ENCODE assay signal across 11 cellular contexts in the genomic region with DNA sequence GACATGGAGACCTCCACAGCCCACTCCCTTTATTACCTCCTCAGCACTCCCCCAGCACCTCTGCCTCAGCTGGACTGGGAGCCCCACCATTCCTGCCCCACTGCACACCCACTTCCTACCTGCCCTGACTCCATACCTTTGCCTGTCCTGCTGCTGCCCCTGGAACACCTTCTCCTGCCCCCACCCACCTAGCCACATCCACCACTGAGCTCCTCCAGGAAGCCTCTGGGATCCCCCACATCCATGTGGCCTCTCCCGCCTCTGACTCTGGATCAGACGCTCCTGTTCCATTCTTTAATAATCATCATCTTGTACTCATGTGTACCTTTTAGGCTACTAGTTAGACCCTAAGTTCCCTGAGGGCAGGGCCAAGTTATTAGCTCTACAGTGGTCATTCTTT. TPM values are rescaled to one million over a fixed set of nuclear protein-coding genes. Genes with fewer than 3 reads are reported as not detected.
A peak's percentile ranks its signal among the peaks of the same experiment; 100 is the strongest.
DNase-seq lines count a peak whose midpoint lies in the region; ATAC-seq, FAIRE-seq and TF ChIP-seq lines count a peak whose summit lies in the region.
"Had no signal": no experiment of that assay in that cellular context is flagged by ENCODE, and none has a peak within 500 bp of the region (broad histone marks: within the 10 kb centered on the region; RNA-seq: fewer than 3 reads in every experiment).

No MANE protein-coding gene starts in this region.

- no peak overlapping the region for H3K4ac ChIP-seq in neuronal stem cell (ENCODE audit: low read length)

- no peak for DNase-seq in natural killer cell treated with Interleukin-12 subunit alpha and Interleukin-12 subunit beta and Interleukin-15 and Interleukin-18, amount 100 ng/mL, for 72 hours (ENCODE audit: low spot score)
- DNase-seq in natural killer cell (no peak), coronary artery (ENCODE audit: low spot score) (peak; percentile 57), neuronal stem cell (ENCODE audit: low spot score) (no peak), uterus (no peak), left lobe of liver (ENCODE audit: low spot score) (no peak), NCI-H128 (lab: John Stamatoyannopoulos, UW; ENCODE audit: unreplicated experiment) (no peak), frontal cortex (ENCODE audit: low spot score in 2 of 2) (no peak)
- DNase-seq: C1 segment of cervical spinal cord, naive B cell had no signal

- peaks cover 12% of the 10 kb centered on the region for H3K79me1 ChIP-seq in neuronal stem cell (ENCODE audit: low read depth, low read length)

- peak overlapping the region in 1 of 2 donors; percentile 74 for H3K27ac ChIP-seq in coronary artery
- H3K27ac ChIP-seq in neuronal stem cell (replicated peaks; ENCODE audit: low read length): no peak overlapping the region
- H3K27ac ChIP-seq in uterus: peak overlapping the region; percentile 98 to 100

- no peaks in the 10 kb centered on the region for H3K36me3 Mint-ChIP-seq in natural killer cell treated with Interleukin-12 subunit alpha and Interleukin-12 subunit beta and Interleukin-15 and Interleukin-18, amount 100 ng/mL, for 72 hours
- no peaks in the 10 kb centered on the region for H3K36me3 Mint-ChIP-seq in natural killer cell
- H3K36me3 Mint-ChIP-seq: naive B cell had no signal

- no peaks in the 10 kb centered on the region for H3K27me3 Mint-ChIP-seq in natural killer cell treated with Interleukin-12 subunit alpha and Interleukin-12 subunit beta and Interleukin-15 and Interleukin-18, amount 100 ng/mL, for 72 hours
- no peaks in the 10 kb centered on the region for H3K27me3 Mint-ChIP-seq in natural killer cell (ENCODE audit: low read depth in 2 of 2)
- H3K27me3 Mint-ChIP-seq: naive B cell had no signal

- peaks cover 0 to 31% of the 10 kb centered on the region in 2 donors for H3K4me1 Mint-ChIP-seq in natural killer cell treated with Interleukin-12 subunit alpha and Interleukin-12 subunit beta and Interleukin-15 and Interleukin-18, amount 100 ng/mL, for 72 hours (ENCODE audit: low read depth in 2 of 2)
- H3K4me1 Mint-ChIP-seq in natural killer cell: peaks cover 0 to 16% of the 10 kb centered on the region in 2 donors

- H2AK5ac ChIP-seq in neuronal stem cell (ENCODE audit: low read depth, low read length): no peak overlapping the region

- no peak for ATAC-seq in natural killer cell treated with Interleukin-12 subunit alpha and Interleukin-12 subunit beta and Interleukin-15 and Interleukin-18, amount 100 ng/mL, for 72 hours
- ATAC-seq in natural killer cell (no peak), left lobe of liver (no peak)

- TF ChIP-seq POLR2A in uterus (IDR thresholded peaks at IDR 0.05): no peak

- H3K4me3 ChIP-seq in coronary artery (no peak overlapping the region), neuronal stem cell (ENCODE audit: low read length in 2 of 2) (no peak overlapping the region), uterus (no peak overlapping the region)

- peak overlapping the region; percentile 12 for H3K23ac ChIP-seq in neuronal stem cell (ENCODE audit: low read depth, low read length, poor library complexity)

- TF ChIP-seq CTCF in natural killer cell (IDR thresholded peaks at IDR 0.05) (no peak), coronary artery (IDR thresholded peaks at IDR 0.05) (no peak), uterus (IDR thresholded peaks at IDR 0.05) (no peak)

- H2BK12ac ChIP-seq in neuronal stem cell (ENCODE audit: low read length): no peak overlapping the region

- no peak overlapping the region for H2BK15ac ChIP-seq in neuronal stem cell (ENCODE audit: low read length)

- H2BK120ac ChIP-seq in neuronal stem cell (ENCODE audit: low read depth, low read length): no peak overlapping the region

- no peaks in the 10 kb centered on the region for H3K9me3 ChIP-seq in neuronal stem cell (replicated peaks in 1 of 2; ENCODE audit: control insufficient read depth in 2 of 2, insufficient read depth in 1 of 2, low read depth in 1 of 2, low read length in 2 of 2)
- no peaks in the 10 kb centered on the region for H3K9me3 ChIP-seq in uterus

- no peak for FAIRE-seq in frontal cortex (lab: Jason Lieb, UNC)
- FAIRE-seq: G401.6 had no signal

- peak overlapping the region; percentile 9 to 69 for H3K27ac Mint-ChIP-seq in natural killer cell treated with Interleukin-12 subunit alpha and Interleukin-12 subunit beta and Interleukin-15 and Interleukin-18, amount 100 ng/mL, for 72 hours
- peak overlapping the region in 1 of 2 donors; percentile 72 for H3K27ac Mint-ChIP-seq in natural killer cell

- no peak overlapping the region for H2BK5ac ChIP-seq in neuronal stem cell (ENCODE audit: low read length)

- peak overlapping the region; percentile 39 for H3K14ac ChIP-seq in neuronal stem cell (ENCODE audit: low read length)

- H3K27me3 ChIP-seq in neuronal stem cell (ENCODE audit: control insufficient read depth in 3 of 3, insufficient read depth in 3 of 3, low read depth in 1 of 3, low read length in 3 of 3) (no peaks in the 10 kb centered on the region), uterus (no peaks in the 10 kb centered on the region)

- no CpG with 5 or more reads among the region's 2 CpGs for whole genome bisulfite sequencing in neuronal stem cell (ENCODE audit: extremely low coverage in 2 of 2, insufficient read length in 2 of 2, insufficient replicate concordance in 1 of 2), 2 donors

- no peak overlapping the region for H3K18ac ChIP-seq in neuronal stem cell (ENCODE audit: low read length)

- no peak overlapping the region for H3K9ac ChIP-seq in neuronal stem cell (ENCODE audit: low read depth, low read length, poor library complexity)

- H2AFZ ChIP-seq in neuronal stem cell (ENCODE audit: low read length): no peak overlapping the region

- peaks cover 13 to 14% of the 10 kb centered on the region in 2 donors for H3K4me1 ChIP-seq in neuronal stem cell (ENCODE audit: control insufficient read depth in 2 of 2, insufficient read depth in 1 of 2, low read depth in 1 of 2, low read length in 2 of 2)
- peaks cover 17 to 21% of the 10 kb centered on the region in 2 donors for H3K4me1 ChIP-seq in uterus

- no peaks in the 10 kb centered on the region for H3K9me3 Mint-ChIP-seq in natural killer cell treated with Interleukin-12 subunit alpha and Interleukin-12 subunit beta and Interleukin-15 and Interleukin-18, amount 100 ng/mL, for 72 hours
- no peaks in the 10 kb centered on the region for H3K9me3 Mint-ChIP-seq in natural killer cell
- H3K9me3 Mint-ChIP-seq: naive B cell had no signal

- no peak overlapping the region for H3K4me3 Mint-ChIP-seq in natural killer cell treated with Interleukin-12 subunit alpha and Interleukin-12 subunit beta and Interleukin-15 and Interleukin-18, amount 100 ng/mL, for 72 hours
- H3K4me3 Mint-ChIP-seq in natural killer cell: no peak overlapping the region
- H3K4me3 Mint-ChIP-seq: naive B cell had no signal

- H3K4me2 ChIP-seq in neuronal stem cell (ENCODE audit: insufficient read depth, low read length, poor library complexity, severe bottlenecking): no peak overlapping the region

- H3K36me3 ChIP-seq in neuronal stem cell (replicated peaks in 1 of 2; ENCODE audit: control insufficient read depth in 2 of 2, insufficient read depth in 2 of 2, low read length in 2 of 2) (peaks cover 12 to 51% of the 10 kb centered on the region in 2 donors), uterus (no peaks in the 10 kb centered on the region)

- intact Hi-C loops in natural killer cell (cut with micrococcal nuclease) (no loop called here), uterus (cut with DNase I; ENCODE audit: low total_unique reads) (no loop called here)

- H4K8ac ChIP-seq in neuronal stem cell (ENCODE audit: low read depth, low read length): no peak overlapping the region

- H4K91ac ChIP-seq in neuronal stem cell (ENCODE audit: low read depth, low read length, poor library complexity): no peak overlapping the region

RNA-seq across cellular contexts. Expression of gene SDCBP2, which starts 2.2 kb away (rescaled TPM):
- total RNA-seq in natural killer cell treated with Interleukin-12 subunit alpha and Interleukin-12 subunit beta and Interleukin-15 and Interleukin-18, amount 100 ng/mL, for 72 hours: 1 to 10 TPM in 1 of 2 donors, under 1 TPM in 1; 0.89 to 1.5 TPM
- total RNA-seq in natural killer cell (1 to 10 TPM; 2.0 to 2.7 (median 2.6) TPM), uterus (1 to 10 TPM in 3 of 4 donors, under 1 TPM in 1; 0.26 to 9.1 (median 5.5) TPM), left lobe of liver (6.4 TPM), frontal cortex (3.3 TPM)
- polyA plus RNA-seq in neuronal stem cell (2013, experiment 1 of 2): 4.7 TPM
- 5.3 TPM for polyA plus RNA-seq in neuronal stem cell (2013, experiment 2 of 2)
